ENCODE assay signal across 9 cellular contexts in genomic region chr1:156660752-156661112, GRCh38. TPM values are rescaled to one million over a fixed set of nuclear protein-coding genes. Genes with fewer than 3 reads are reported as not detected.
A peak's percentile ranks its signal among the peaks of the same experiment; 100 is the strongest.
DNase-seq lines count a peak whose midpoint lies in the region; ATAC-seq and TF ChIP-seq lines count a peak whose summit lies in the region.
"Had no signal": no experiment of that assay in that cellular context is flagged by ENCODE, and none has a peak within 500 bp of the region (broad histone marks: within the 10 kb centered on the region; RNA-seq: fewer than 3 reads in every experiment).

No MANE protein-coding gene starts in this region.

- DNase-seq in T-cell = no peak
- DNase-seq in smooth muscle cell (lab: John Stamatoyannopoulos, UW; ENCODE audit: unreplicated experiment) = no peak
- DNase-seq in ecto neural progenitor cell (ENCODE audit: low spot score) = no peak
- DNase-seq in inferior parietal cortex (ENCODE audit: extremely low spot score) = no peak
- DNase-seq in mucosa of gallbladder (ENCODE audit: low spot score) = no peak
- DNase-seq in activated gamma-delta T cell treated with Interleukin-2 at 50 U/mL for 16 hours = no peak

- no peaks in the 10 kb centered on the region for H3K79me2 ChIP-seq in smooth muscle cell (ENCODE audit: low read depth)

- ATAC-seq in GM21723 (IDR thresholded peaks at IDR 0.05; ENCODE audit: unreplicated experiment) (peak; percentile 12), T-cell (replicated peaks in 1 of 4) (peak in 1 of 4 experiments; percentile 4), gastroesophageal sphincter (no peak)

- H3K9me3 Mint-ChIP-seq in T-cell = no peaks in the 10 kb centered on the region

- peak overlapping the region; percentile 64 for H3K4me2 ChIP-seq in smooth muscle cell

- peaks cover 19% of the 10 kb centered on the region in 2 donors for H3K27me3 Mint-ChIP-seq in T-cell

- peak overlapping the region; percentile 64 for H3K9ac ChIP-seq in smooth muscle cell (ENCODE audit: low read depth)

- 83% methylated on average over 1 of the region's 2 CpGs; no CpG with 5 or more reads in 1 of the 2 donors for WGBS in gastroesophageal sphincter (ENCODE audit: low coverage in 1 of 2), 2 donors
- WGBS in smooth muscle cell (ENCODE audit: low lambda C conversion rate) = 73% methylated on average over 2 of the region's 2 CpGs

- CTCF ChIA-PET in T-cell (lab: Charles Lee) = interaction anchor here (0.6 to 2.6 kb wide), 11 partner anchors 11 to 479 kb away, joined by 3 to 10 read pairs (median 4); partner anchors contain the start of gene NES (in 1 of the 2)

- TF ChIP-seq EP300 in gastroesophageal sphincter (IDR thresholded peaks at IDR 0.05) = no peak

- H2AFZ ChIP-seq in smooth muscle cell (ENCODE audit: low read depth) = no peak overlapping the region

- peaks cover 23% of the 10 kb centered on the region for H3K27me3 ChIP-seq in gastroesophageal sphincter
- H3K27me3 ChIP-seq in smooth muscle cell (ENCODE audit: low read depth) = peaks cover 15% of the 10 kb centered on the region

- H3K36me3 ChIP-seq in gastroesophageal sphincter (no peaks in the 10 kb centered on the region), smooth muscle cell (ENCODE audit: low read depth) (no peaks in the 10 kb centered on the region)

- peaks cover 34% of the 10 kb centered on the region for H3F3A ChIP-seq in smooth muscle cell (ENCODE audit: low read depth)

- H3K9me3 ChIP-seq in gastroesophageal sphincter (no peaks in the 10 kb centered on the region), smooth muscle cell (replicated peaks; ENCODE audit: low read depth) (no peaks in the 10 kb centered on the region)

- POLR2A ChIA-PET in T-cell (lab: Charles Lee) = interaction anchor here in 1 of 2 donors (0.6 kb wide), 1 partner anchor 80 kb away, joined by 3 read pairs; the partner anchor contains the start of gene MRPL24

- no peak for TF ChIP-seq CTCF in gastroesophageal sphincter (IDR thresholded peaks at IDR 0.05)
- no peak for TF ChIP-seq CTCF in smooth muscle cell (IDR thresholded peaks at IDR 0.05; ENCODE audit: borderline replicate concordance, insufficient read depth, poor library complexity, severe bottlenecking)

- H3K36me3 Mint-ChIP-seq in T-cell = no peaks in the 10 kb centered on the region

- peak overlapping the region; percentile 57 to 77 for H3K27ac Mint-ChIP-seq in T-cell

- H4K20me1 ChIP-seq in smooth muscle cell (ENCODE audit: low read depth) = no peaks in the 10 kb centered on the region

- H3K4me1 ChIP-seq in gastroesophageal sphincter = peaks cover 2 to 90% (median 74%) of the 10 kb centered on the region in 3 donors
- H3K4me1 ChIP-seq in smooth muscle cell (ENCODE audit: low read depth) = peaks cover 61% of the 10 kb centered on the region

- H3K4me3 ChIP-seq in gastroesophageal sphincter (peak overlapping the region in 1 of 2 donors; percentile 2), smooth muscle cell (peak overlapping the region; percentile 29)

- H3K27ac ChIP-seq in gastroesophageal sphincter = peak overlapping the region; percentile 21 to 86 (median 82)
- peak overlapping the region; percentile 93 for H3K27ac ChIP-seq in smooth muscle cell (ENCODE audit: low read depth)

- H3K4me1 Mint-ChIP-seq in T-cell = peaks cover 45 to 66% (median 52%) of the 10 kb centered on the region in 3 donors

- peak overlapping the region in 1 of 3 donors; percentile 41 for H3K4me3 Mint-ChIP-seq in T-cell

- no peak for TF ChIP-seq POLR2A in gastroesophageal sphincter (IDR thresholded peaks at IDR 0.05)

RNA-seq across cellular contexts. Expression of gene NES, which starts 16.5 kb away (rescaled TPM):
- total RNA-seq in T-cell (under 1 TPM in 3 of 5 donors, not detected in 2; 0.10 to 0.35 (median 0.25) TPM), gastroesophageal sphincter (10 to 100 TPM; 13.9 to 34.3 (median 23.9) TPM), smooth muscle cell (27.1 and 28.5 TPM in 2 replicates), mucosa of gallbladder (26.1 TPM)
- polyA plus RNA-seq in smooth muscle cell = 11.3 and 23.3 TPM in 2 replicates
- total RNA-seq: T-helper 2 cell treated with Interferon-gamma antibody and Interleukin-4, amounts not matched to agents 100 ng/mL and 5 ng/mL, for 36 hours had no signal

RNA-seq across cellular contexts. Expression of gene BCAN, which starts 18.8 kb away (rescaled TPM):
- total RNA-seq in T-cell (not detected), gastroesophageal sphincter (1 to 10 TPM in 2 of 4 donors, under 1 TPM in 1, not detected in 1; 0.50 to 5.0 (median 1.9) TPM), smooth muscle cell (not detected in 2 replicates), mucosa of gallbladder (0.52 TPM)
- polyA plus RNA-seq in smooth muscle cell = 0.79 TPM in 1 of 2 replicates, not detected in the other
- total RNA-seq: T-helper 2 cell treated with Interferon-gamma antibody and Interleukin-4, amounts not matched to agents 100 ng/mL and 5 ng/mL, for 36 hours had no signal

RNA-seq across cellular contexts. Expression of gene HAPLN2, which starts 41.5 kb away (rescaled TPM):
- under 1 TPM in 1 of 5 donors, not detected in 4; 0.33 TPM for total RNA-seq in T-cell
- 1 to 10 TPM in 2 of 4 donors, under 1 TPM in 2; 0.13 to 3.0 (median 1.2) TPM for total RNA-seq in gastroesophageal sphincter
- total RNA-seq in smooth muscle cell = not detected in 2 replicates
- 1.00 TPM in 1 of 2 replicates, not detected in the other for polyA plus RNA-seq in smooth muscle cell
- total RNA-seq in mucosa of gallbladder = 0.43 TPM
- total RNA-seq: T-helper 2 cell treated with Interferon-gamma antibody and Interleukin-4, amounts not matched to agents 100 ng/mL and 5 ng/mL, for 36 hours had no signal

RNA-seq across cellular contexts. Expression of gene CRABP2, which starts 44.7 kb away (rescaled TPM):
- total RNA-seq in T-cell (1 to 10 TPM in 4 of 5 donors, under 1 TPM in 1; 0.76 to 3.6 (median 1.6) TPM), gastroesophageal sphincter (10 to 100 TPM in 1 of 4 donors, 1 to 10 TPM in 2, under 1 TPM in 1; 0.54 to 36.7 (median 6.0) TPM), smooth muscle cell (69.4 and 86.6 TPM in 2 replicates), mucosa of gallbladder (3.5 TPM)
- 145 and 277 TPM in 2 replicates for polyA plus RNA-seq in smooth muscle cell

RNA-seq across cellular contexts. Expression of gene GPATCH4, which starts 59.5 kb away (rescaled TPM):
- 10 to 100 TPM; 34.3 to 41.6 (median 40.6) TPM for total RNA-seq in T-cell
- total RNA-seq in gastroesophageal sphincter = 10 to 100 TPM; 18.4 to 37.2 (median 24.0) TPM
- total RNA-seq in smooth muscle cell = 7.5 and 11.9 TPM in 2 replicates
- 19.9 and 31.3 TPM in 2 replicates for polyA plus RNA-seq in smooth muscle cell
- total RNA-seq in mucosa of gallbladder = 12.6 TPM

Comparison
In these comparisons a context has a peak if more than half of its experiments do, and no peak if none do; other contexts are left out.
1. RNA of gene NES, which starts 16.5 kb away (total RNA-seq): 13.9 to 34.3 TPM in gastroesophageal sphincter, 27.1 to 28.5 TPM in smooth muscle cell and 26.1 TPM in mucosa of gallbladder (single experiment); 0.10 to 0.35 TPM in T-cell; every median in the first group is over 10 times any median in the second.